In genomic region chr17:76681222-76682137, GRCh38 we compare ENCODE assay signal across 9 cellular contexts. TPM values are rescaled to one million over a fixed set of nuclear protein-coding genes. Genes with fewer than 3 reads are reported as not detected.
DNase-seq lines count a peak whose midpoint lies in the region; ATAC-seq, FAIRE-seq and TF ChIP-seq lines count a peak whose summit lies in the region.
"Had no signal": no experiment of that assay in that cellular context is flagged by ENCODE, and none has a peak within 500 bp of the region (broad histone marks: within the 10 kb centered on the region; RNA-seq: fewer than 3 reads in every experiment).

No MANE protein-coding gene starts in this region.

- no peak for TF ChIP-seq POLR2A in prostate gland (IDR thresholded peaks at IDR 0.05)

- no peaks in the 10 kb centered on the region for H3K27me3 ChIP-seq in MG63
- no peaks in the 10 kb centered on the region for H3K27me3 ChIP-seq in prostate gland (replicated peaks; ENCODE audit: insufficient read depth)

- peak; percentile 94 for ATAC-seq in SK-N-SH treated with all-trans-retinoic acid at 6 μM for 48 hours
- peak; percentile 72 for ATAC-seq in Right ventricle myocardium superior (ENCODE audit: poor library complexity)
- no peak for ATAC-seq in GM18858 (IDR thresholded peaks at IDR 0.05; ENCODE audit: unreplicated experiment)

- peaks cover 15% of the 10 kb centered on the region for H3K36me3 ChIP-seq in MG63
- H3K36me3 ChIP-seq in prostate gland = no peaks in the 10 kb centered on the region

- intact Hi-C loops in Right ventricle myocardium superior (cut with DNase I) (loop anchor here (5.0 kb wide), 1 partner anchor 36 kb away; no protein-coding TSS in a partner anchor), prostate gland (cut with DNase I) (loop anchor here (5.0 kb wide), 1 partner anchor 36 kb away; no protein-coding TSS in a partner anchor)

- H3K27ac ChIP-seq in prostate gland = peak overlapping the region; percentile 13 to 37

- DNase-seq in DMS53 treated with DMSO at 0.1 percent for 48 hours (lab: John Stamatoyannopoulos, UW; ENCODE audit: unreplicated experiment) = peak; percentile 54
- DNase-seq in MG63 = peak; percentile 48
- DNase-seq in activated naive CD4-positive, alpha-beta T cell treated with anti-CD3 and anti-CD28 coated beads, Interleukin-2, amount 50 U/mL, for 16 hours = peak; percentile 63
- peak; percentile 77 for DNase-seq in Right ventricle myocardium superior
- DNase-seq in prostate gland (ENCODE audit: low spot score) = peak; percentile 65
- peak; percentile 66 for DNase-seq in urothelium cell line (ENCODE audit: low spot score)

- 37% methylated on average over 16 of the region's 16 CpGs for WGBS in prostate gland

- FAIRE-seq in urothelium cell line (lab: Jason Lieb, UNC) = peak; percentile 30
- FAIRE-seq: colon had no signal

- H3K4me3 ChIP-seq in MG63 (no peak overlapping the region), prostate gland (no peak overlapping the region)

- no peaks in the 10 kb centered on the region for H3K4me1 ChIP-seq in prostate gland (replicated peaks)

- TF ChIP-seq CTCF in prostate gland (IDR thresholded peaks at IDR 0.05) = peak; percentile 60 to 86 (median 76)

- H3K9me3 ChIP-seq in MG63 (no peaks in the 10 kb centered on the region), prostate gland (no peaks in the 10 kb centered on the region)

TF ChIP-seq in SK-N-SH treated with all-trans-retinoic acid at 6 μM for 48 hours, 23 proteins besides CTCF, POLR2A, EP300 and RAD21:
- no peak for TF ChIP-seq CSDC2 (CRISPR knock-in tag; IDR thresholded peaks at IDR 0.05)
- TF ChIP-seq TOX (CRISPR knock-in tag; IDR thresholded peaks at IDR 0.05; ENCODE audit: borderline replicate concordance) = no peak
- TF ChIP-seq BACH2 (CRISPR knock-in tag; IDR thresholded peaks at IDR 0.05; ENCODE audit: borderline replicate concordance) = no peak
- TF ChIP-seq TSHZ2 (CRISPR knock-in tag; IDR thresholded peaks at IDR 0.05) = no peak
- TF ChIP-seq OSR1 (CRISPR knock-in tag; IDR thresholded peaks at IDR 0.05) = no peak
- no peak for TF ChIP-seq TCF4 (CRISPR knock-in tag; IDR thresholded peaks at IDR 0.05; ENCODE audit: borderline replicate concordance)
- TF ChIP-seq CSRNP3 (CRISPR knock-in tag; IDR thresholded peaks at IDR 0.05) = no peak
- TF ChIP-seq ZNF565 (CRISPR knock-in tag; conservative IDR thresholded peaks at IDR 0.05; ENCODE audit: low read depth) = no peak
- TF ChIP-seq PATZ1 (CRISPR knock-in tag; IDR thresholded peaks at IDR 0.05; ENCODE audit: borderline replicate concordance) = no peak
- no peak for TF ChIP-seq POU6F1 (CRISPR knock-in tag; IDR thresholded peaks at IDR 0.05; ENCODE audit: borderline replicate concordance, low read depth)
- no peak for TF ChIP-seq SNAI2 (CRISPR knock-in tag; IDR thresholded peaks at IDR 0.05)
- TF ChIP-seq ISL1 (CRISPR knock-in tag; IDR thresholded peaks at IDR 0.05) = no peak
- TF ChIP-seq ZNF70 (CRISPR knock-in tag; IDR thresholded peaks at IDR 0.05) = no peak
- no peak for TF ChIP-seq ESRRG (CRISPR knock-in tag; IDR thresholded peaks at IDR 0.05)
- no peak for TF ChIP-seq ZFP30 (CRISPR knock-in tag; IDR thresholded peaks at IDR 0.05)
- TF ChIP-seq ZFP3 (CRISPR knock-in tag; IDR thresholded peaks at IDR 0.05) = no peak
- TF ChIP-seq RARB (CRISPR knock-in tag; IDR thresholded peaks at IDR 0.05) = no peak
- no peak for TF ChIP-seq GLIS3 (CRISPR knock-in tag; IDR thresholded peaks at IDR 0.05)

RNA-seq across cellular contexts. Expression of gene MXRA7, which starts 29.3 kb away (rescaled TPM):
- total RNA-seq in MG63 (2014; rRNA removed; shearing (Covaris generic); ENCODE audit: low replicate concordance) = 53.8 and 65.4 TPM in 2 replicates
- 336 TPM for total RNA-seq in Right ventricle myocardium superior
- 100 to 1,000 TPM in 1 of 2 donors, 10 to 100 TPM in 1; 76.1 to 285 TPM for total RNA-seq in prostate gland

RNA-seq across cellular contexts. Expression of gene ST6GALNAC1, which starts 37.9 kb away (rescaled TPM):
- total RNA-seq in MG63 (2014; rRNA removed; shearing (Covaris generic); ENCODE audit: low replicate concordance) = not detected in 2 replicates
- total RNA-seq in Right ventricle myocardium superior (2.8 TPM), prostate gland (10 to 100 TPM in 1 of 2 donors, 1 to 10 TPM in 1; 8.4 to 27.2 TPM)

RNA-seq across cellular contexts. Expression of gene JMJD6, which starts 44.9 kb away (rescaled TPM):
- 28.2 and 55.1 TPM in 2 replicates for total RNA-seq in MG63 (2014; rRNA removed; shearing (Covaris generic); ENCODE audit: low replicate concordance)
- total RNA-seq in Right ventricle myocardium superior = 63.1 TPM
- 10 to 100 TPM; 17.7 to 40.5 TPM for total RNA-seq in prostate gland

RNA-seq across cellular contexts. Expression of gene METTL23, which starts 45.2 kb away (rescaled TPM):
- 44.4 and 44.9 TPM in 2 replicates for total RNA-seq in MG63 (2014; rRNA removed; shearing (Covaris generic); ENCODE audit: low replicate concordance)
- 19.0 TPM for total RNA-seq in Right ventricle myocardium superior
- total RNA-seq in prostate gland = 10 to 100 TPM; 39.5 to 47.9 TPM

RNA-seq across cellular contexts. Expression of gene SRSF2, which starts 55.7 kb away (rescaled TPM):
- total RNA-seq in MG63 (2014; rRNA removed; shearing (Covaris generic); ENCODE audit: low replicate concordance) = 292 and 619 TPM in 2 replicates
- total RNA-seq in Right ventricle myocardium superior (61.2 TPM), prostate gland (100 to 1,000 TPM; 217 to 316 TPM)
